In the genomic region with DNA sequence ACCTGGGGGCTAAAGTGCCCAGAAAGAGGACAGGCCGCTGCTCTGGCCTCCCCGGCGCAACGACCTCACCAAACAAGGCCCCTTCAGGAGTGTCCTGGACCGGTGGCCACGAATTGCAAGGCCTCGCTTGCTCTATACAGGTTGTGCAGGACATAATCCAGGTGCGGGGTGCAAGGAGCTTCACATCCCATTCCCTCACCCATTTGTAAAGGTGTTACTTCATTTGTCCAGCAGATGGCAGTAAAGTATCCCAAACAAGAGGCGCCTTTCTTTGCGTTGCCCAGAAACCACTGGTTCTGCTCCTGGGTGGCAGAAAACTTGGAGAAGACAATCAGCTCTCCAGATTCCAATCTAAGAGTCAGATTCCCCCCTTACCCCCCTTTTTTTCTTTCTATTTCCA, we compare ENCODE assay signal across 8 cellular contexts. TPM values are rescaled to one million over a fixed set of nuclear protein-coding genes. Genes with fewer than 3 reads are reported as not detected.
DNase-seq lines count a peak whose midpoint lies in the region; ATAC-seq and TF ChIP-seq lines count a peak whose summit lies in the region.
"Had no signal": no experiment of that assay in that cellular context is flagged by ENCODE, and none has a peak within 500 bp of the region (broad histone marks: within the 10 kb centered on the region; RNA-seq: fewer than 3 reads in every experiment).

No MANE protein-coding gene starts in this region.

- no peaks in the 10 kb centered on the region for H4K20me1 ChIP-seq in H9 (ENCODE audit: control insufficient read depth, insufficient read depth, insufficient read length)

- no peak overlapping the region for H2BK12ac ChIP-seq in H9 (ENCODE audit: insufficient read length, low read depth, low read length)

- H3K27ac ChIP-seq in H9 (ENCODE audit: insufficient read length, low read depth, low read length) (no peak overlapping the region), ascending aorta (no peak overlapping the region), sigmoid colon (no peak overlapping the region)

- no peak overlapping the region for H2AFZ ChIP-seq in H9 (ENCODE audit: low read length)

- H3K4ac ChIP-seq in H9 (ENCODE audit: low read depth, low read length) = no peak overlapping the region

- H3K79me2 ChIP-seq in H9 (ENCODE audit: insufficient read depth, low read length) = no peaks in the 10 kb centered on the region

- H3K56ac ChIP-seq in H9 (ENCODE audit: insufficient read length, low read depth, low read length) = no peak overlapping the region

- no peak overlapping the region for H3K18ac ChIP-seq in H9 (ENCODE audit: insufficient read length, low read depth, low read length)

- intact Hi-C loops in ascending aorta (cut with DNase I) = loop anchor here (1.0 to 2.0 kb wide), 4 partner anchors 74 to 222 kb away; no protein-coding TSS in a partner anchor
- intact Hi-C loops in sigmoid colon (cut with DNase I) = loop anchor here (1.0 to 5.0 kb wide), 3 partner anchors 122 to 222 kb away; no protein-coding TSS in a partner anchor

- TF ChIP-seq EP300 in sigmoid colon (IDR thresholded peaks at IDR 0.05) = no peak

- peaks cover 0 to 3% of the 10 kb centered on the region in 2 experiments; a peak in 2 of 4 replicates for H3K4me1 Mint-ChIP-seq in H9
- H3K4me1 Mint-ChIP-seq: activated naive CD4-positive, alpha-beta T cell treated with anti-CD3 and anti-CD28 coated beads, Interleukin-2, amount 50 U/mL, for 24 hours had no signal

- H3K9me3 ChIP-seq in H9 (ENCODE audit: control insufficient read depth, low read depth, low read length) (no peaks in the 10 kb centered on the region), ascending aorta (no peaks in the 10 kb centered on the region), sigmoid colon (no peaks in the 10 kb centered on the region)

- H2AK5ac ChIP-seq in H9 (ENCODE audit: insufficient read length, low read length) = no peak overlapping the region

- no peaks in the 10 kb centered on the region; a peak in 1 of 7 replicates for H3K36me3 Mint-ChIP-seq in H9 (ENCODE audit: insufficient read depth in 1 of 3, low read depth in 3 of 3)
- H3K36me3 Mint-ChIP-seq: activated naive CD4-positive, alpha-beta T cell treated with anti-CD3 and anti-CD28 coated beads, Interleukin-2, amount 50 U/mL, for 24 hours had no signal

- H3K27ac Mint-ChIP-seq in H9 = no peak overlapping the region

- H3K79me1 ChIP-seq in H9 (ENCODE audit: insufficient read depth, low read depth, low read length, poor library complexity, severe bottlenecking) = no peaks in the 10 kb centered on the region

- no peak overlapping the region for H3K4me2 ChIP-seq in H9 (ENCODE audit: insufficient read depth, insufficient read length, low read length)

- WGBS in H9 (ENCODE audit: extremely low coverage, insufficient read length, low lambda C conversion rate) = no CpG with 5 or more reads among the region's 10 CpGs
- WGBS in sigmoid colon, 2 donors = 16 to 18% methylated on average over 10 of the region's 10 CpGs

- no peak overlapping the region for H2BK5ac ChIP-seq in H9 (ENCODE audit: insufficient read length, low read length)

- H3K4me3 Mint-ChIP-seq in H9 = no peak overlapping the region
- H3K4me3 Mint-ChIP-seq: activated naive CD4-positive, alpha-beta T cell treated with anti-CD3 and anti-CD28 coated beads, Interleukin-2, amount 50 U/mL, for 24 hours had no signal

- no peak overlapping the region for H4K91ac ChIP-seq in H9 (ENCODE audit: insufficient read length, low read depth, low read length)

- TF ChIP-seq POLR2A in sigmoid colon (IDR thresholded peaks at IDR 0.05) = no peak

- no peak overlapping the region for H3T11ph ChIP-seq in H9 (ENCODE audit: low read length)

- H3K4me3 ChIP-seq in ascending aorta (no peak overlapping the region), sigmoid colon (no peak overlapping the region)

- TF ChIP-seq CTCF in H9 (conservative IDR thresholded peaks at IDR 0.05) = peak; percentile 84
- TF ChIP-seq CTCF in ascending aorta (IDR thresholded peaks at IDR 0.05) = peak; percentile 68 to 79 (median 76)
- peak; percentile 70 to 81 (median 72) for TF ChIP-seq CTCF in sigmoid colon (IDR thresholded peaks at IDR 0.05)

- no peak overlapping the region for H3K9ac ChIP-seq in H9 (ENCODE audit: extremely low read depth, insufficient read length, low read length)

- H4K5ac ChIP-seq in H9 (ENCODE audit: insufficient read length, low read depth, low read length) = no peak overlapping the region

- H3K14ac ChIP-seq in H9 (ENCODE audit: insufficient read depth, low read length) = no peak overlapping the region

- DNase-seq in DMS153 treated with DMSO at 0.1 percent for 48 hours (lab: John Stamatoyannopoulos, UW; ENCODE audit: unreplicated experiment) = peak; percentile 62
- peak; percentile 63 for DNase-seq in H9
- peak; percentile 81 for DNase-seq in NCI-H69 (lab: John Stamatoyannopoulos, UW)
- DNase-seq in ascending aorta (ENCODE audit: low spot score in 2 of 2) = no peak
- peak; percentile 71 for DNase-seq in hepatic stellate cell (ENCODE audit: low spot score)
- DNase-seq in sigmoid colon = peak; percentile 76

- no peak overlapping the region for H3K23ac ChIP-seq in H9 (ENCODE audit: insufficient read length, low read depth, low read length)

- H4K8ac ChIP-seq in H9 (replicated peaks; ENCODE audit: insufficient read length, low read depth, low read length) = no peak overlapping the region

- H3K23me2 ChIP-seq in H9 (ENCODE audit: insufficient read length, low read depth, low read length, poor library complexity, severe bottlenecking) = no peaks in the 10 kb centered on the region

- no peaks in the 10 kb centered on the region for H3K36me3 ChIP-seq in ascending aorta
- H3K36me3 ChIP-seq in sigmoid colon = no peaks in the 10 kb centered on the region

- no peak overlapping the region for H2BK15ac ChIP-seq in H9 (ENCODE audit: low read depth, low read length)

- H3K27me3 ChIP-seq in H9 (ENCODE audit: insufficient read depth, low read length) (no peaks in the 10 kb centered on the region), ascending aorta (no peaks in the 10 kb centered on the region), sigmoid colon (peaks cover 0 to 15% (median 0%) of the 10 kb centered on the region in 3 donors)

- no peaks in the 10 kb centered on the region for H3K4me1 ChIP-seq in H9 (ENCODE audit: insufficient read depth, low read length)
- H3K4me1 ChIP-seq in ascending aorta = no peaks in the 10 kb centered on the region
- no peaks in the 10 kb centered on the region for H3K4me1 ChIP-seq in sigmoid colon

- peaks cover 20% of the 10 kb centered on the region for H3K27me3 Mint-ChIP-seq in H9 (ENCODE audit: low read depth)

- H2BK20ac ChIP-seq in H9 (ENCODE audit: low read depth, low read length, poor library complexity, severe bottlenecking) = no peak overlapping the region

- H3K9me3 Mint-ChIP-seq in H9 = no peaks in the 10 kb centered on the region; a peak in 1 of 5 replicates
- H3K9me3 Mint-ChIP-seq: activated naive CD4-positive, alpha-beta T cell treated with anti-CD3 and anti-CD28 coated beads, Interleukin-2, amount 50 U/mL, for 24 hours had no signal

- no peak for ATAC-seq in HG02970 (IDR thresholded peaks at IDR 0.05; ENCODE audit: low FRiP score, unreplicated experiment)

- H2BK120ac ChIP-seq in H9 (ENCODE audit: low read depth, low read length, poor library complexity, severe bottlenecking) = no peak overlapping the region

RNA-seq across cellular contexts. Expression of a gene that starts 35.9 kb away (rescaled TPM):
- total RNA-seq in H9 (2021) = 11.5 and 12.0 TPM in 2 replicates
- total RNA-seq in ascending aorta = 36.5 TPM
- 10 to 100 TPM; 12.7 to 23.2 (median 20.7) TPM for total RNA-seq in sigmoid colon
- polyA plus RNA-seq in sigmoid colon = 1 to 10 TPM in 2 of 3 donors, under 1 TPM in 1; 0.92 to 4.3 (median 1.8) TPM

Comparison
In these comparisons a context has a peak if more than half of its experiments do, and no peak if none do; other contexts are left out.
1. DNase-seq: peak in DMS153 treated with DMSO at 0.1 percent for 48 hours (single experiment), H9 (single experiment), NCI-H69 (single experiment), hepatic stellate cell (single experiment) and sigmoid colon (single experiment); none in ascending aorta (0 of 2).
2. Peak in every context shown above with its lines, with median percentiles within 50 percentile points of each other: CTCF ChIP-seq.